1 cellular context compared by ENCODE assay signal in genomic region chr3:127688416-127689265, GRCh38.
TF ChIP-seq lines count a peak whose summit lies in the region.

No MANE protein-coding gene starts in this region.

TF ChIP-seq in IMR-90, 13 proteins besides CTCF, POLR2A, EP300 and RAD21 (continued from another document):
- TF ChIP-seq, protein P1, sequence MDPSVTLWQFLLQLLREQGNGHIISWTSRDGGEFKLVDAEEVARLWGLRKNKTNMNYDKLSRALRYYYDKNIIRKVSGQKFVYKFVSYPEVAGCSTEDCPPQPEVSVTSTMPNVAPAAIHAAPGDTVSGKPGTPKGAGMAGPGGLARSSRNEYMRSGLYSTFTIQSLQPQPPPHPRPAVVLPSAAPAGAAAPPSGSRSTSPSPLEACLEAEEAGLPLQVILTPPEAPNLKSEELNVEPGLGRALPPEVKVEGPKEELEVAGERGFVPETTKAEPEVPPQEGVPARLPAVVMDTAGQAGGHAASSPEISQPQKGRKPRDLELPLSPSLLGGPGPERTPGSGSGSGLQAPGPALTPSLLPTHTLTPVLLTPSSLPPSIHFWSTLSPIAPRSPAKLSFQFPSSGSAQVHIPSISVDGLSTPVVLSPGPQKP (IDR thresholded peaks at IDR 0.05; ENCODE audit: borderline replicate concordance, low read depth, low read length): no peak
- TF ChIP-seq RCOR1 (IDR thresholded peaks at IDR 0.05; ENCODE audit: insufficient replicate concordance, low read length): no peak
- peak; percentile 41; the same call in 1 of the 2 replicates for TF ChIP-seq FOS (IDR thresholded peaks at IDR 0.05; ENCODE audit: low read depth, low read length)
- no peak for TF ChIP-seq BHLHE40 (IDR thresholded peaks at IDR 0.05; ENCODE audit: low read depth, low read length)
- TF ChIP-seq CEBPB (IDR thresholded peaks at IDR 0.05; ENCODE audit: low read depth, low read length): no peak
- TF ChIP-seq MXI1 (IDR thresholded peaks at IDR 0.05; ENCODE audit: borderline replicate concordance, low read depth, low read length): no peak
- no peak for TF ChIP-seq MAFK (IDR thresholded peaks at IDR 0.05; ENCODE audit: low read depth, low read length)
- no peak for TF ChIP-seq NFE2L2 (IDR thresholded peaks at IDR 0.05; ENCODE audit: low read depth, low read length)
- TF ChIP-seq, protein P2, sequence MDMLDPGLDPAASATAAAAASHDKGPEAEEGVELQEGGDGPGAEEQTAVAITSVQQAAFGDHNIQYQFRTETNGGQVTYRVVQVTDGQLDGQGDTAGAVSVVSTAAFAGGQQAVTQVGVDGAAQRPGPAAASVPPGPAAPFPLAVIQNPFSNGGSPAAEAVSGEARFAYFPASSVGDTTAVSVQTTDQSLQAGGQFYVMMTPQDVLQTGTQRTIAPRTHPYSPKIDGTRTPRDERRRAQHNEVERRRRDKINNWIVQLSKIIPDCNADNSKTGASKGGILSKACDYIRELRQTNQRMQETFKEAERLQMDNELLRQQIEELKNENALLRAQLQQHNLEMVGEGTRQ (IDR thresholded peaks at IDR 0.05; ENCODE audit: low read depth, low read length): 0 out of 2 replicates have a peak, but pooled peaks have one; percentile 11
